In the genomic region with DNA sequence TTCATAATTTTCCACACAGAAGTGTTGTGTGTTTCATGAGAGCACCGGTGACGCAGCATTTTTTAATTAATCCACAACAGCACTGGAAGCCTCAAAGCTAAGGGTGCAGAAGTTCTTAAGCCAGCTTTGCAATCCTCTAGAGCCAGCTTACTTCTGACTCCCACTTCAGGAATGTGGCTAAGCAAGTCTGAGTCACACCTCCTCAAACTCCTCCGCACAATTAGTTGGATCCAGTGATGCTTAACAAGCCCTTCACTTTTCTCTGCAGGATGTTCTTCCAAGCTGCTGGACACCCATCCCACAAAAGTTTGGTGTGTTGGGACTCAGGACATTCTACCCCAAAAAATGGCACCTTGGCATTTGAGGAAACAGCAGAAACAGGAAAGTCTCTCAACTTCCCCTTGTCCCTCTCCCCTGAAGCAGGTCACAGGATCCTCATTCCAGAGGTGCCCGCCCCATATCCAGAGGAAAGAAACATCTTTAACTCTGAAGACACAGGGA, we compare ENCODE assay signal across 9 cellular contexts.
DNase-seq lines count a peak whose midpoint lies in the region; ATAC-seq and TF ChIP-seq lines count a peak whose summit lies in the region.
"Had no signal": no experiment of that assay in that cellular context is flagged by ENCODE, and none has a peak within 500 bp of the region (broad histone marks: within the 10 kb centered on the region; RNA-seq: fewer than 3 reads in every experiment).

No MANE protein-coding gene starts in this region.

- intact Hi-C loops in sciatic nerve (cut with DNase I): no loop called here

- no peak for TF ChIP-seq CTCF in SK-N-SH (IDR thresholded peaks at IDR 0.05)

- no peak overlapping the region for H3K4me3 ChIP-seq in SK-N-SH (ENCODE audit: low read depth in 2 of 2, low read length in 1 of 2)

- H3K9me3 ChIP-seq in SK-N-SH: no peaks in the 10 kb centered on the region

- POLR2A ChIA-PET in SK-N-SH (lab: Yijun Ruan, JAX): no interaction called here

- H3K79me2 ChIP-seq in SK-N-SH (ENCODE audit: insufficient read depth): no peaks in the 10 kb centered on the region

- H3K36me3 ChIP-seq in SK-N-SH (replicated peaks in 1 of 2; ENCODE audit: control insufficient read depth in 1 of 2, insufficient read depth in 2 of 2, low read length in 1 of 2): no peaks in the 10 kb centered on the region

- H3K9me2 ChIP-seq in SK-N-SH: no peaks in the 10 kb centered on the region

- 22% methylated on average over 4 of the region's 4 CpGs for WGBS in SK-N-SH (ENCODE audit: low lambda C conversion rate)

- peak overlapping the region; percentile 8; the same call in 1 of the 2 replicates for H3K9ac ChIP-seq in SK-N-SH

- DNase-seq in H4 (ENCODE audit: low spot score) (peak; percentile 91), SK-N-SH (no peak), glomerular endothelial cell (ENCODE audit: extremely low read depth, low read depth, low spot score) (peak; percentile 91), sciatic nerve (ENCODE audit: low spot score) (no peak), NCI-H146 treated with DMSO at 0.1 percent for 48 hours (lab: John Stamatoyannopoulos, UW; ENCODE audit: unreplicated experiment) (no peak), T-helper 2 cell (no peak)
- DNase-seq in stimulated activated CD4-positive, alpha-beta T cell treated with anti-CD3 and anti-CD28 coated beads, Interleukin-1b, Interleukin-23, amount 100 ng/mL, for 48 hours: no peak
- DNase-seq: activated CD4-positive, alpha-beta T cell treated with anti-CD3 and anti-CD28 coated beads, Interleukin-2, amount 50 U/mL, for 48 hours had no signal

- peak overlapping the region; percentile 56 for H3K4me2 ChIP-seq in SK-N-SH

- peaks cover 3 to 43% of the 10 kb centered on the region in 2 experiments for H3K4me1 ChIP-seq in SK-N-SH (ENCODE audit: control insufficient read depth in 1 of 2, insufficient read depth in 2 of 2, low read depth in 1 of 2, low read length in 1 of 2)

- 0 out of 2 replicates have a peak overlapping the region, but pooled peaks have one; percentile 64 for H2AFZ ChIP-seq in SK-N-SH (ENCODE audit: low read depth)

- H3K27ac ChIP-seq in SK-N-SH (ENCODE audit: low read depth in 2 of 2, low read length in 1 of 2): peak overlapping the region; percentile 55 to 77; a peak in 3 of 4 replicates

- peak; percentile 64 for ATAC-seq in sciatic nerve
- ATAC-seq in HG02759 (IDR thresholded peaks at IDR 0.05; ENCODE audit: unreplicated experiment): no peak

- no peaks in the 10 kb centered on the region for H3K27me3 ChIP-seq in SK-N-SH (ENCODE audit: insufficient read depth)

- H4K20me1 ChIP-seq in SK-N-SH (ENCODE audit: insufficient read depth): no peaks in the 10 kb centered on the region

- peaks cover 22% of the 10 kb centered on the region for H3F3A ChIP-seq in SK-N-SH (replicated peaks; ENCODE audit: insufficient read depth)

- CTCF ChIA-PET in SK-N-SH (lab: Yijun Ruan, JAX): no interaction called here

- TF ChIP-seq RAD21 in SK-N-SH (IDR thresholded peaks at IDR 0.05; ENCODE audit: low read length): no peak

- TF ChIP-seq EP300 in SK-N-SH (IDR thresholded peaks at IDR 0.05; ENCODE audit: borderline replicate concordance in 1 of 2, low read depth in 1 of 2, low read length in 1 of 2): peak in 1 of 2 experiments; percentile 58; a peak in 1 of 4 replicates

TF ChIP-seq in SK-N-SH, 30 proteins besides CTCF, POLR2A, EP300 and RAD21 (continues in another document):
- no peak; the same call in 1 of the 2 replicates for TF ChIP-seq POLR2AphosphoS5 (IDR thresholded peaks at IDR 0.05; ENCODE audit: low read depth, low read length)
- no peak for TF ChIP-seq EZH2phosphoT487 (IDR thresholded peaks at IDR 0.05; ENCODE audit: borderline replicate concordance, low read depth)
- TF ChIP-seq NFIC (IDR thresholded peaks at IDR 0.05; ENCODE audit: borderline replicate concordance): peak; percentile 61
- no peak for TF ChIP-seq ELF1 (IDR thresholded peaks at IDR 0.05)
- 0 out of 2 replicates have a peak, but pooled peaks have one; percentile 32 for TF ChIP-seq FOXM1 (IDR thresholded peaks at IDR 0.05; ENCODE audit: low read depth)
- no peak for TF ChIP-seq SIN3A (IDR thresholded peaks at IDR 0.05; ENCODE audit: borderline replicate concordance, low read depth, low read length)
- TF ChIP-seq FOXJ3 (CRISPR knock-in tag; IDR thresholded peaks at IDR 0.05): no peak
- peak; percentile 7; the same call in 1 of the 2 replicates for TF ChIP-seq TAF1 (IDR thresholded peaks at IDR 0.05; ENCODE audit: borderline replicate concordance, low read depth, low read length)
- TF ChIP-seq TCF12 (IDR thresholded peaks at IDR 0.05): peak; percentile 73
- TF ChIP-seq, protein P1, sequence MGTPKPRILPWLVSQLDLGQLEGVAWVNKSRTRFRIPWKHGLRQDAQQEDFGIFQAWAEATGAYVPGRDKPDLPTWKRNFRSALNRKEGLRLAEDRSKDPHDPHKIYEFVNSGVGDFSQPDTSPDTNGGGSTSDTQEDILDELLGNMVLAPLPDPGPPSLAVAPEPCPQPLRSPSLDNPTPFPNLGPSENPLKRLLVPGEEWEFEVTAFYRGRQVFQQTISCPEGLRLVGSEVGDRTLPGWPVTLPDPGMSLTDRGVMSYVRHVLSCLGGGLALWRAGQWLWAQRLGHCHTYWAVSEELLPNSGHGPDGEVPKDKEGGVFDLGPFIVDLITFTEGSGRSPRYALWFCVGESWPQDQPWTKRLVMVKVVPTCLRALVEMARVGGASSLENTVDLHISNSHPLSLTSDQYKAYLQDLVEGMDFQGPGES (IDR thresholded peaks at IDR 0.05; ENCODE audit: low read depth, low read length): no peak
- TF ChIP-seq MEF2A (IDR thresholded peaks at IDR 0.05; ENCODE audit: borderline replicate concordance, low read depth): no peak
- TF ChIP-seq GATA2 (CRISPR knock-in tag; IDR thresholded peaks at IDR 0.05): no peak
- TF ChIP-seq FOSL2 (IDR thresholded peaks at IDR 0.05; ENCODE audit: borderline replicate concordance, low read depth): peak; percentile 94
- peak; percentile 86 for TF ChIP-seq JUND (IDR thresholded peaks at IDR 0.05)
- TF ChIP-seq RCOR1 (IDR thresholded peaks at IDR 0.05; ENCODE audit: low read length): no peak
- TF ChIP-seq RXRA (IDR thresholded peaks at IDR 0.05; ENCODE audit: borderline replicate concordance, low read depth): 0 out of 2 replicates have a peak, but pooled peaks have one; percentile 9
- no peak for TF ChIP-seq MXI1 (IDR thresholded peaks at IDR 0.05; ENCODE audit: low read depth, low read length)
- no peak for TF ChIP-seq SMC3 (IDR thresholded peaks at IDR 0.05; ENCODE audit: low read depth, low read length)
- TF ChIP-seq, protein P2, sequence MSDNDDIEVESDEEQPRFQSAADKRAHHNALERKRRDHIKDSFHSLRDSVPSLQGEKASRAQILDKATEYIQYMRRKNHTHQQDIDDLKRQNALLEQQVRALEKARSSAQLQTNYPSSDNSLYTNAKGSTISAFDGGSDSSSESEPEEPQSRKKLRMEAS (IDR thresholded peaks at IDR 0.05; ENCODE audit: low read depth): 0 out of 2 replicates have a peak, but pooled peaks have one; percentile 39
- TF ChIP-seq, protein P3, sequence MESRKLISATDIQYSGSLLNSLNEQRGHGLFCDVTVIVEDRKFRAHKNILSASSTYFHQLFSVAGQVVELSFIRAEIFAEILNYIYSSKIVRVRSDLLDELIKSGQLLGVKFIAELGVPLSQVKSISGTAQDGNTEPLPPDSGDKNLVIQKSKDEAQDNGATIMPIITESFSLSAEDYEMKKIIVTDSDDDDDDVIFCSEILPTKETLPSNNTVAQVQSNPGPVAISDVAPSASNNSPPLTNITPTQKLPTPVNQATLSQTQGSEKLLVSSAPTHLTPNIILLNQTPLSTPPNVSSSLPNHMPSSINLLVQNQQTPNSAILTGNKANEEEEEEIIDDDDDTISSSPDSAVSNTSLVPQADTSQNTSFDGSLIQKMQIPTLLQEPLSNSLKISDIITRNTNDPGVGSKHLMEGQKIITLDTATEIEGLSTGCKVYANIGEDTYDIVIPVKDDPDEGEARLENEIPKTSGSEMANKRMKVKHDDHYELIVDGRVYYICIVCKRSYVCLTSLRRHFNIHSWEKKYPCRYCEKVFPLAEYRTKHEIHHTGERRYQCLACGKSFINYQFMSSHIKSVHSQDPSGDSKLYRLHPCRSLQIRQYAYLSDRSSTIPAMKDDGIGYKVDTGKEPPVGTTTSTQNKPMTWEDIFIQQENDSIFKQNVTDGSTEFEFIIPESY (IDR thresholded peaks at IDR 0.05; ENCODE audit: borderline replicate concordance, low read depth): no peak
- 0 out of 2 replicates have a peak, but pooled peaks have one; percentile 63 for TF ChIP-seq TEAD4 (IDR thresholded peaks at IDR 0.05; ENCODE audit: borderline replicate concordance, insufficient read depth)
- TF ChIP-seq, protein P4, sequence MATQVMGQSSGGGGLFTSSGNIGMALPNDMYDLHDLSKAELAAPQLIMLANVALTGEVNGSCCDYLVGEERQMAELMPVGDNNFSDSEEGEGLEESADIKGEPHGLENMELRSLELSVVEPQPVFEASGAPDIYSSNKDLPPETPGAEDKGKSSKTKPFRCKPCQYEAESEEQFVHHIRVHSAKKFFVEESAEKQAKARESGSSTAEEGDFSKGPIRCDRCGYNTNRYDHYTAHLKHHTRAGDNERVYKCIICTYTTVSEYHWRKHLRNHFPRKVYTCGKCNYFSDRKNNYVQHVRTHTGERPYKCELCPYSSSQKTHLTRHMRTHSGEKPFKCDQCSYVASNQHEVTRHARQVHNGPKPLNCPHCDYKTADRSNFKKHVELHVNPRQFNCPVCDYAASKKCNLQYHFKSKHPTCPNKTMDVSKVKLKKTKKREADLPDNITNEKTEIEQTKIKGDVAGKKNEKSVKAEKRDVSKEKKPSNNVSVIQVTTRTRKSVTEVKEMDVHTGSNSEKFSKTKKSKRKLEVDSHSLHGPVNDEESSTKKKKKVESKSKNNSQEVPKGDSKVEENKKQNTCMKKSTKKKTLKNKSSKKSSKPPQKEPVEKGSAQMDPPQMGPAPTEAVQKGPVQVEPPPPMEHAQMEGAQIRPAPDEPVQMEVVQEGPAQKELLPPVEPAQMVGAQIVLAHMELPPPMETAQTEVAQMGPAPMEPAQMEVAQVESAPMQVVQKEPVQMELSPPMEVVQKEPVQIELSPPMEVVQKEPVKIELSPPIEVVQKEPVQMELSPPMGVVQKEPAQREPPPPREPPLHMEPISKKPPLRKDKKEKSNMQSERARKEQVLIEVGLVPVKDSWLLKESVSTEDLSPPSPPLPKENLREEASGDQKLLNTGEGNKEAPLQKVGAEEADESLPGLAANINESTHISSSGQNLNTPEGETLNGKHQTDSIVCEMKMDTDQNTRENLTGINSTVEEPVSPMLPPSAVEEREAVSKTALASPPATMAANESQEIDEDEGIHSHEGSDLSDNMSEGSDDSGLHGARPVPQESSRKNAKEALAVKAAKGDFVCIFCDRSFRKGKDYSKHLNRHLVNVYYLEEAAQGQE (IDR thresholded peaks at IDR 0.05; ENCODE audit: low read depth, low read length): no peak
- no peak for TF ChIP-seq RFX5 (IDR thresholded peaks at IDR 0.05; ENCODE audit: low read length)
- TF ChIP-seq NRF1 (IDR thresholded peaks at IDR 0.05; ENCODE audit: low read depth, low read length): no peak

Comparison
In these comparisons a context has a peak if more than half of its experiments do, and no peak if none do; other contexts are left out.
1. DNase-seq: peak in H4 (single experiment) and glomerular endothelial cell (single experiment); none in SK-N-SH (single experiment), sciatic nerve (single experiment), NCI-H146 treated with DMSO at 0.1 percent for 48 hours (single experiment), stimulated activated CD4-positive, alpha-beta T cell treated with anti-CD3 and anti-CD28 coated beads, Interleukin-1b, Interleukin-23, amount 100 ng/mL, for 48 hours (single experiment) and T-helper 2 cell (0 of 5).